8 cellular contexts compared by ENCODE assay signal in the genomic region with DNA sequence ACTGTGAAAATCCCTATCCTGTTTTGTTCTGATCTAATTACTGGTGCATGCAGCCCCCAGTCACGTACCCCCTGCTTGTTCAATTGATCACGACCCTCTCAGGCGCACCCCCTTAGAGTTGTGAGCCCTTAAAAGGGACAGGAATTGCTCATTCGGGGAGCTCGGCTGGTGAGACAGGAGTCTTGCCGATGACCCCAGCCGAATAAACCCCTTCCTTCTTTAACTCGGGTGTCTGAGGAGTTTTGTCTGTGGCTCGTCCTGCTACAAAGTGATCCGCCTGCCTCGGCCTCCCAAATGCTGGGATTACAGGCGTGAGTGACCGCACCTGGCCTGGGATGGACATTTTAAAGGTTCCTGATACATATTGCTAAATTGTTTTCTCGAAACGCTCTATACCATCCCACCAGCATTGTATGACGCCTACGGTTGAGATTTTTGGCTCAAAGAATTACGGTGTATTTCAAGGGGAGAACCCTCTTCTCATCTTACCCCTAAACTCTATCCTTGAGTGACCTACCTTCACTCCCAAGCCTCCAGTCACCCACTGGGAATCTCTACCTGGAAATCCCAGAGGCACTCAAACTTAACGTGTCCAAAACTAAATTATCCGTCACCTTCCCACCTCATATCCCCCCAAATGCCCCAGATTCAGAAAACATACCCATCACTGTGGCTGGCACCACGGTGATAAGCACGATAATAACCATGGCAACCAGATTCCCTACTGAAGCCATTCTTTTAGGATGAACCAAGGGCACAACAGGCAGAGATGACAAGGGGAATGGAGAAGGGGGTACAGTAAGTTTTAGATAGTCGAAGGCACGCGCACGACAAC. TPM values are rescaled to one million over a fixed set of nuclear protein-coding genes. Genes with fewer than 3 reads are reported as not detected.
DNase-seq lines count a peak whose midpoint lies in the region; ATAC-seq and TF ChIP-seq lines count a peak whose summit lies in the region.

No MANE protein-coding gene starts in this region.

- H3K9me3 ChIP-seq in A673 (ENCODE audit: low read depth, low read length, poor library complexity, severe bottlenecking) = no peaks in the 10 kb centered on the region
- H3K9me3 ChIP-seq in SK-N-SH = no peaks in the 10 kb centered on the region

- H3K9ac ChIP-seq in SK-N-SH = peak overlapping the region; percentile 75

- H3F3A ChIP-seq in SK-N-SH (replicated peaks; ENCODE audit: insufficient read depth) = peaks cover 8% of the 10 kb centered on the region

- no peak for TF ChIP-seq EP300 in SK-N-SH (IDR thresholded peaks at IDR 0.05; ENCODE audit: borderline replicate concordance in 1 of 2, low read depth in 1 of 2, low read length in 1 of 2)

- POLR2A ChIA-PET in A673 (lab: Charles Lee; ENCODE audit: low non-redundant PET) (no interaction called here), SK-N-SH (lab: Yijun Ruan, JAX) (interaction anchor here (0.8 to 1.4 kb wide), 4 partner anchors 54 to 241 kb away, joined by 3 read pairs; a partner anchor contains a TSS)

- no peak for DNase-seq in A673 (ENCODE audit: low spot score)
- DNase-seq in SK-N-SH = peak; percentile 66
- no peak for DNase-seq in foreskin keratinocyte
- no peak for DNase-seq in cerebellar nuclear complex (lab: John Stamatoyannopoulos, UW)
- DNase-seq in NCI-H2227 (lab: John Stamatoyannopoulos, UW; ENCODE audit: unreplicated experiment) = no peak

- H3K79me2 ChIP-seq in SK-N-SH (ENCODE audit: insufficient read depth) = peaks cover 42% of the 10 kb centered on the region

- H3K27ac ChIP-seq in A673 (ENCODE audit: low read depth, low read length, poor library complexity, severe bottlenecking) (peak overlapping the region; percentile 91), SK-N-SH (ENCODE audit: low read depth in 2 of 2, low read length in 1 of 2) (peak overlapping the region; percentile 57 to 84), foreskin keratinocyte (peak overlapping the region; percentile 59), skin epidermis (peak overlapping the region; percentile 2 to 93 (median 84))

- H3K36me3 ChIP-seq in A673 (ENCODE audit: insufficient read depth, low read length, poor library complexity, severe bottlenecking) = peaks cover 17% of the 10 kb centered on the region
- H3K36me3 ChIP-seq in SK-N-SH (replicated peaks in 1 of 2; ENCODE audit: control insufficient read depth in 1 of 2, insufficient read depth in 2 of 2, low read length in 1 of 2) = no peaks in the 10 kb centered on the region

- intact Hi-C loops in A673 (cut with micrococcal nuclease; ENCODE audit: unreplicated experiment) = no loop called here

- BruUV-seq in A673 (replicated peaks; lab: Mats Ljungman, UMichigan) = TSS peak; percentile 79

- peak overlapping the region; percentile 90 for H2AFZ ChIP-seq in SK-N-SH (ENCODE audit: low read depth)

- ATAC-seq in GM21515 (IDR thresholded peaks at IDR 0.05; ENCODE audit: unreplicated experiment) (peak; percentile 23), foreskin keratinocyte (peak; percentile 25), HG03521 (IDR thresholded peaks at IDR 0.05; ENCODE audit: unreplicated experiment) (no peak)

- no peak for TF ChIP-seq RAD21 in SK-N-SH (IDR thresholded peaks at IDR 0.05; ENCODE audit: low read length)

- H4K20me1 ChIP-seq in SK-N-SH (ENCODE audit: insufficient read depth) = no peaks in the 10 kb centered on the region

- CTCF ChIA-PET in A673 (lab: Charles Lee) (interaction anchor here (1.4 to 1.7 kb wide), 2 partner anchors 14 to 54 kb away, joined by 4 to 14 read pairs; no protein-coding TSS in a partner anchor), SK-N-SH (lab: Yijun Ruan, JAX) (interaction anchor here (0.7 to 2.2 kb wide), 9 partner anchors 13 to 127 kb away, joined by 3 to 28 read pairs (median 4); a partner anchor contains a TSS)

- WGBS in SK-N-SH (ENCODE audit: low lambda C conversion rate) = 39% methylated on average over 23 of the region's 26 CpGs

- H3K9me2 ChIP-seq in SK-N-SH = no peaks in the 10 kb centered on the region

- TF ChIP-seq CTCF in A673 (conservative IDR thresholded peaks at IDR 0.05; ENCODE audit: low read depth, low read length) = no peak
- no peak for TF ChIP-seq CTCF in SK-N-SH (IDR thresholded peaks at IDR 0.05)
- TF ChIP-seq CTCF in foreskin keratinocyte (conservative IDR thresholded peaks at IDR 0.05) = no peak

- H3K4me2 ChIP-seq in SK-N-SH = peak overlapping the region; percentile 82

- H3K4me1 ChIP-seq in A673 (ENCODE audit: insufficient read depth, low read length, poor library complexity, severe bottlenecking) (no peaks in the 10 kb centered on the region), SK-N-SH (ENCODE audit: control insufficient read depth in 1 of 2, insufficient read depth in 2 of 2, low read depth in 1 of 2, low read length in 1 of 2) (peaks cover 0 to 12% of the 10 kb centered on the region in 2 experiments; a peak in 1 of 4 replicates), foreskin keratinocyte (peaks cover 5% of the 10 kb centered on the region)

- H3K4me3 ChIP-seq in A673 (ENCODE audit: low read depth, low read length, poor library complexity, severe bottlenecking) (peak overlapping the region; percentile 74), SK-N-SH (ENCODE audit: low read depth in 2 of 2, low read length in 1 of 2) (peak overlapping the region; percentile 68 to 82), skin epidermis (peak overlapping the region; percentile 48 to 87 (median 70))

- no peaks in the 10 kb centered on the region for H3K27me3 ChIP-seq in A673 (replicated peaks; ENCODE audit: insufficient read depth, low read depth, low read length, poor library complexity)
- no peaks in the 10 kb centered on the region for H3K27me3 ChIP-seq in SK-N-SH (ENCODE audit: insufficient read depth)
- no peaks in the 10 kb centered on the region for H3K27me3 ChIP-seq in foreskin keratinocyte

TF ChIP-seq in SK-N-SH, 30 proteins besides CTCF, POLR2A, EP300 and RAD21:
- TF ChIP-seq TAF1 (IDR thresholded peaks at IDR 0.05; ENCODE audit: borderline replicate concordance, low read depth, low read length) = no peak
- no peak for TF ChIP-seq JUND (IDR thresholded peaks at IDR 0.05)
- TF ChIP-seq NFIC (IDR thresholded peaks at IDR 0.05; ENCODE audit: borderline replicate concordance) = no peak
- TF ChIP-seq SIN3A (IDR thresholded peaks at IDR 0.05; ENCODE audit: borderline replicate concordance, low read depth, low read length) = no peak
- TF ChIP-seq RFX5 (IDR thresholded peaks at IDR 0.05; ENCODE audit: low read length) = no peak
- TF ChIP-seq GATA2 (CRISPR knock-in tag; IDR thresholded peaks at IDR 0.05) = peak; percentile 52; the same call in 1 of the 2 replicates

RNA-seq across cellular contexts. Expression of a gene that starts 0.8 kb away (rescaled TPM):
- 92.4 TPM in 2 replicates for total RNA-seq in A673 (2021)
- 18.4 and 19.4 TPM in 2 replicates for polyA plus RNA-seq in SK-N-SH (2012; rRNA removed)
- polyA plus RNA-seq in SK-N-SH (2012; cell fraction: cytosol; rRNA removed) = 10.1 and 12.1 TPM in 2 replicates
- polyA plus RNA-seq in SK-N-SH (2012; cell fraction: nucleus; rRNA removed) = 26.0 and 41.1 TPM in 2 replicates
- total RNA-seq in foreskin keratinocyte = 30.6 and 30.8 TPM in 2 replicates
- polyA plus RNA-seq in foreskin keratinocyte = 39.8 and 42.7 TPM in 2 replicates

RNA-seq across cellular contexts. Expression of a gene that starts 53.7 kb away (rescaled TPM):
- total RNA-seq in A673 (2021) (4.8 and 5.4 TPM in 2 replicates), foreskin keratinocyte (20.3 and 22.2 TPM in 2 replicates)
- polyA plus RNA-seq in SK-N-SH (2012; rRNA removed) (5.1 and 8.1 TPM in 2 replicates), foreskin keratinocyte (26.2 and 31.5 TPM in 2 replicates)
- polyA plus RNA-seq in SK-N-SH (2012; cell fraction: cytosol; rRNA removed) = 2.5 and 4.1 TPM in 2 replicates
- 5.6 and 7.7 TPM in 2 replicates for polyA plus RNA-seq in SK-N-SH (2012; cell fraction: nucleus; rRNA removed)
